In the genomic region with DNA sequence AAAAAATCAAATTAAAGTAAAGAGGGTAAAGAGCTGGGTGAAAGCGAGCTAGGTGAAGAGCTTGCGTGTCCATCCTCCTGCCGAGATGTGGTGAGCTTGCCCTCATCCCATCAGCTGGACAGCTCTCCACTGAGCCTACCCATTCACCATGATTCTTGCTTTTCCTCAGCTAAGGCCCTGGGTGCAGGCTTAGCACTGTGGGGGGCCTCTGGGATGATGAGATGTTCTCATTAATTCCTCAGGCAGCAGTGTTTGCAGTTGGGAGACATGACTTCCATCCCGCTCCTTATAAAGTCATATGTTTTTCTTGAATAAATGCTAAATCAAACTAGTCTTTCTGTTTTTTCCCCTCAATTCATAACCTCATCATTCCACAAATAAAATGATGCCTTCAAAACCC, we compare ENCODE assay signal across 1 cellular context.
TF ChIP-seq lines count a peak whose summit lies in the region.

No MANE protein-coding gene starts in this region.

TF ChIP-seq in IMR-90, 13 proteins besides CTCF, POLR2A, EP300 and RAD21:
- TF ChIP-seq SMC3 (IDR thresholded peaks at IDR 0.05; ENCODE audit: low read depth, low read length), result no peak
- no peak for TF ChIP-seq NFE2L2 (IDR thresholded peaks at IDR 0.05; ENCODE audit: low read depth, low read length)
- no peak for TF ChIP-seq CHD1 (IDR thresholded peaks at IDR 0.05; ENCODE audit: low read depth, low read length)
- no peak for TF ChIP-seq CEBPB (IDR thresholded peaks at IDR 0.05; ENCODE audit: low read depth, low read length)
- TF ChIP-seq FOS (IDR thresholded peaks at IDR 0.05; ENCODE audit: low read depth, low read length), result no peak
- no peak for TF ChIP-seq MAFK (IDR thresholded peaks at IDR 0.05; ENCODE audit: low read depth, low read length)
- TF ChIP-seq ELK1 (IDR thresholded peaks at IDR 0.05; ENCODE audit: borderline replicate concordance, low read depth, low read length), result no peak
- no peak for TF ChIP-seq RCOR1 (IDR thresholded peaks at IDR 0.05; ENCODE audit: insufficient replicate concordance, low read length)
- no peak for TF ChIP-seq RFX5 (IDR thresholded peaks at IDR 0.05; ENCODE audit: low read depth, low read length)
- no peak for TF ChIP-seq BHLHE40 (IDR thresholded peaks at IDR 0.05; ENCODE audit: low read depth, low read length)
- TF ChIP-seq, protein P1, sequence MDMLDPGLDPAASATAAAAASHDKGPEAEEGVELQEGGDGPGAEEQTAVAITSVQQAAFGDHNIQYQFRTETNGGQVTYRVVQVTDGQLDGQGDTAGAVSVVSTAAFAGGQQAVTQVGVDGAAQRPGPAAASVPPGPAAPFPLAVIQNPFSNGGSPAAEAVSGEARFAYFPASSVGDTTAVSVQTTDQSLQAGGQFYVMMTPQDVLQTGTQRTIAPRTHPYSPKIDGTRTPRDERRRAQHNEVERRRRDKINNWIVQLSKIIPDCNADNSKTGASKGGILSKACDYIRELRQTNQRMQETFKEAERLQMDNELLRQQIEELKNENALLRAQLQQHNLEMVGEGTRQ (IDR thresholded peaks at IDR 0.05; ENCODE audit: low read depth, low read length), result no peak
- TF ChIP-seq MAZ (IDR thresholded peaks at IDR 0.05; ENCODE audit: borderline replicate concordance, low read depth, low read length), result no peak
- TF ChIP-seq MXI1 (IDR thresholded peaks at IDR 0.05; ENCODE audit: borderline replicate concordance, low read depth, low read length), result no peak
